1 cellular context compared by ENCODE assay signal in the genomic region with DNA sequence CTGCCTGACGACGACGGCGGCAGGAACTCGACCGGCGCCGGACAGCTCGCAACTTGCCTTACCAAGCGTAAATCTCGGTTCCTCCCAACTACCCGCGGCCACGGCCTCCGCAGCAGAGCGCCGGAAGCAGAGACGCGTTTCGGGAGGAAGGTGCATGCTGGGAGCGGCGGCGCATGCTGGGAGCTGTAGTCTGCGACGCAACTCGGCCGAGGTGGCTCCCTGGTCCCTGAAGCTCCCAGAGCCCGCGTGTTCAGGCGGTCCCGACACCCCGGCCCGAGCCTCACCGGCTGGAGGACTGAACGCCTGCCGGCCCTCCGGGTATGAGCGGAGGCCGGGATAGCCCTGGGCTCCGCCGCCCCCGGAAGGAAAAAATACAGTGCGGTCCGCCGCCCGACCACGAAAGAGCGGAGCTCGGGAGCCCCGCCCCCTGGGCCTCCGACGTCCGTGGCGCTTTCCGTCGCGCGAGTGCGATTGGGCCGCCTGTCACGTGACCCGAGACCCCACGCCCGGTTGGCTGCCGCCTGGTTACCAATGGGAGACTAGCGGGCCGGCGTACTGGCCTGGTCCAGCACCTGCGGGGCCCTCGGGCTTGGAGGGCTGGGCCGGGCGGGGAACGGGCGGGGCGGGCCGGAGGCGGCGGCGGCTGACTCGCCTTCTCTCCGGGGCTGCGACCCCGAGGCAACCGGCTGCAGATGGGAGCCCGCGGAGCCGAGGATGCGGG.
TF ChIP-seq lines count a peak whose summit lies in the region.

A gene with protein sequence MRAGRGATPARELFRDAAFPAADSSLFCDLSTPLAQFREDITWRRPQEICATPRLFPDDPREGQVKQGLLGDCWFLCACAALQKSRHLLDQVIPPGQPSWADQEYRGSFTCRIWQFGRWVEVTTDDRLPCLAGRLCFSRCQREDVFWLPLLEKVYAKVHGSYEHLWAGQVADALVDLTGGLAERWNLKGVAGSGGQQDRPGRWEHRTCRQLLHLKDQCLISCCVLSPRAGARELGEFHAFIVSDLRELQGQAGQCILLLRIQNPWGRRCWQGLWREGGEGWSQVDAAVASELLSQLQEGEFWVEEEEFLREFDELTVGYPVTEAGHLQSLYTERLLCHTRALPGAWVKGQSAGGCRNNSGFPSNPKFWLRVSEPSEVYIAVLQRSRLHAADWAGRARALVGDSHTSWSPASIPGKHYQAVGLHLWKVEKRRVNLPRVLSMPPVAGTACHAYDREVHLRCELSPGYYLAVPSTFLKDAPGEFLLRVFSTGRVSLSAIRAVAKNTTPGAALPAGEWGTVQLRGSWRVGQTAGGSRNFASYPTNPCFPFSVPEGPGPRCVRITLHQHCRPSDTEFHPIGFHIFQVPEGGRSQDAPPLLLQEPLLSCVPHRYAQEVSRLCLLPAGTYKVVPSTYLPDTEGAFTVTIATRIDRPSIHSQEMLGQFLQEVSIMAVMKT (plus strand): TSS at position 537 of the 721 bp plus-strand sequence. CDS start 178 bp downstream, at position 715.

TF ChIP-seq in HepG2, 621 proteins besides CTCF, POLR2A, EP300 and RAD21 (continued from another document and continues in another):
- TF ChIP-seq, protein P1, sequence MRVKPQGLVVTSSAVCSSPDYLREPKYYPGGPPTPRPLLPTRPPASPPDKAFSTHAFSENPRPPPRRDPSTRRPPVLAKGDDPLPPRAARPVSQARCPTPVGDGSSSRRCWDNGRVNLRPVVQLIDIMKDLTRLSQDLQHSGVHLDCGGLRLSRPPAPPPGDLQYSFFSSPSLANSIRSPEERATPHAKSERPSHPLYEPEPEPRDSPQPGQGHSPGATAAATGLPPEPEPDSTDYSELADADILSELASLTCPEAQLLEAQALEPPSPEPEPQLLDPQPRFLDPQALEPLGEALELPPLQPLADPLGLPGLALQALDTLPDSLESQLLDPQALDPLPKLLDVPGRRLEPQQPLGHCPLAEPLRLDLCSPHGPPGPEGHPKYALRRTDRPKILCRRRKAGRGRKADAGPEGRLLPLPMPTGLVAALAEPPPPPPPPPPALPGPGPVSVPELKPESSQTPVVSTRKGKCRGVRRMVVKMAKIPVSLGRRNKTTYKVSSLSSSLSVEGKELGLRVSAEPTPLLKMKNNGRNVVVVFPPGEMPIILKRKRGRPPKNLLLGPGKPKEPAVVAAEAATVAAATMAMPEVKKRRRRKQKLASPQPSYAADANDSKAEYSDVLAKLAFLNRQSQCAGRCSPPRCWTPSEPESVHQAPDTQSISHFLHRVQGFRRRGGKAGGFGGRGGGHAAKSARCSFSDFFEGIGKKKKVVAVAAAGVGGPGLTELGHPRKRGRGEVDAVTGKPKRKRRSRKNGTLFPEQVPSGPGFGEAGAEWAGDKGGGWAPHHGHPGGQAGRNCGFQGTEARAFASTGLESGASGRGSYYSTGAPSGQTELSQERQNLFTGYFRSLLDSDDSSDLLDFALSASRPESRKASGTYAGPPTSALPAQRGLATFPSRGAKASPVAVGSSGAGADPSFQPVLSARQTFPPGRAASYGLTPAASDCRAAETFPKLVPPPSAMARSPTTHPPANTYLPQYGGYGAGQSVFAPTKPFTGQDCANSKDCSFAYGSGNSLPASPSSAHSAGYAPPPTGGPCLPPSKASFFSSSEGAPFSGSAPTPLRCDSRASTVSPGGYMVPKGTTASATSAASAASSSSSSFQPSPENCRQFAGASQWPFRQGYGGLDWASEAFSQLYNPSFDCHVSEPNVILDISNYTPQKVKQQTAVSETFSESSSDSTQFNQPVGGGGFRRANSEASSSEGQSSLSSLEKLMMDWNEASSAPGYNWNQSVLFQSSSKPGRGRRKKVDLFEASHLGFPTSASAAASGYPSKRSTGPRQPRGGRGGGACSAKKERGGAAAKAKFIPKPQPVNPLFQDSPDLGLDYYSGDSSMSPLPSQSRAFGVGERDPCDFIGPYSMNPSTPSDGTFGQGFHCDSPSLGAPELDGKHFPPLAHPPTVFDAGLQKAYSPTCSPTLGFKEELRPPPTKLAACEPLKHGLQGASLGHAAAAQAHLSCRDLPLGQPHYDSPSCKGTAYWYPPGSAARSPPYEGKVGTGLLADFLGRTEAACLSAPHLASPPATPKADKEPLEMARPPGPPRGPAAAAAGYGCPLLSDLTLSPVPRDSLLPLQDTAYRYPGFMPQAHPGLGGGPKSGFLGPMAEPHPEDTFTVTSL (CRISPR knock-in tag; IDR thresholded peaks at IDR 0.05; ENCODE audit: borderline replicate concordance): no peak; the same call in 1 of the 2 replicates
- TF ChIP-seq, protein P2, sequence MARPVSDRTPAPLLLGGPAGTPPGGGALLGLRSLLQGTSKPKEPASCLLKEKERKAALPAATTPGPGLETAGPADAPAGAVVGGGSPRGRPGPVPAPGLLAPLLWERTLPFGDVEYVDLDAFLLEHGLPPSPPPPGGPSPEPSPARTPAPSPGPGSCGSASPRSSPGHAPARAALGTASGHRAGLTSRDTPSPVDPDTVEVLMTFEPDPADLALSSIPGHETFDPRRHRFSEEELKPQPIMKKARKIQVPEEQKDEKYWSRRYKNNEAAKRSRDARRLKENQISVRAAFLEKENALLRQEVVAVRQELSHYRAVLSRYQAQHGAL (CRISPR knock-in tag; IDR thresholded peaks at IDR 0.05; ENCODE audit: not compliant biosample characterization): no peak
- TF ChIP-seq, protein P3, sequence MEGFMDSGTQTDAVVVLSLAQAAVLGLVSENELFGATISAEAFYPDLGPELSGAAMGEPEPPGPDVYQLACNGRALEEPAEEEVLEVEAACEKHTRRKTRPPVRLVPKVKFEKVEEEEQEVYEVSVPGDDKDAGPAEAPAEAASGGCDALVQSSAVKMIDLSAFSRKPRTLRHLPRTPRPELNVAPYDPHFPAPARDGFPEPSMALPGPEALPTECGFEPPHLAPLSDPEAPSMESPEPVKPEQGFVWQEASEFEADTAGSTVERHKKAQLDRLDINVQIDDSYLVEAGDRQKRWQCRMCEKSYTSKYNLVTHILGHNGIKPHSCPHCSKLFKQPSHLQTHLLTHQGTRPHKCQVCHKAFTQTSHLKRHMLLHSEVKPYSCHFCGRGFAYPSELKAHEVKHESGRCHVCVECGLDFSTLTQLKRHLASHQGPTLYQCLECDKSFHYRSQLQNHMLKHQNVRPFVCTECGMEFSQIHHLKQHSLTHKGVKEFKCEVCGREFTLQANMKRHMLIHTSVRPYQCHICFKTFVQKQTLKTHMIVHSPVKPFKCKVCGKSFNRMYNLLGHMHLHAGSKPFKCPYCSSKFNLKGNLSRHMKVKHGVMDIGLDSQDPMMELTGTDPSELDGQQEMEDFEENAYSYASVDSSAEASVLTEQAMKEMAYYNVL (CRISPR knock-in tag; IDR thresholded peaks at IDR 0.05; ENCODE audit: borderline replicate concordance): peak; percentile 68
- TF ChIP-seq ATM (IDR thresholded peaks at IDR 0.05; ENCODE audit: borderline replicate concordance): no peak
- TF ChIP-seq FIP1L1 (IDR thresholded peaks at IDR 0.05; ENCODE audit: borderline replicate concordance, insufficient read depth, low read depth, low read length): no peak
- peak; percentile 78; the same call in 1 of the 2 replicates for TF ChIP-seq ZNF879 (CRISPR knock-in tag; IDR thresholded peaks at IDR 0.05)
- 0 out of 2 replicates have a peak, but pooled peaks have one; percentile 82 for TF ChIP-seq ZNF572 (CRISPR knock-in tag; IDR thresholded peaks at IDR 0.05)
- TF ChIP-seq, protein P4, sequence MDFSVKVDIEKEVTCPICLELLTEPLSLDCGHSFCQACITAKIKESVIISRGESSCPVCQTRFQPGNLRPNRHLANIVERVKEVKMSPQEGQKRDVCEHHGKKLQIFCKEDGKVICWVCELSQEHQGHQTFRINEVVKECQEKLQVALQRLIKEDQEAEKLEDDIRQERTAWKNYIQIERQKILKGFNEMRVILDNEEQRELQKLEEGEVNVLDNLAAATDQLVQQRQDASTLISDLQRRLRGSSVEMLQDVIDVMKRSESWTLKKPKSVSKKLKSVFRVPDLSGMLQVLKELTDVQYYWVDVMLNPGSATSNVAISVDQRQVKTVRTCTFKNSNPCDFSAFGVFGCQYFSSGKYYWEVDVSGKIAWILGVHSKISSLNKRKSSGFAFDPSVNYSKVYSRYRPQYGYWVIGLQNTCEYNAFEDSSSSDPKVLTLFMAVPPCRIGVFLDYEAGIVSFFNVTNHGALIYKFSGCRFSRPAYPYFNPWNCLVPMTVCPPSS (IDR thresholded peaks at IDR 0.05): no peak
- peak; percentile 85; the same call in 1 of the 2 replicates for TF ChIP-seq ZBTB20 (CRISPR knock-in tag; IDR thresholded peaks at IDR 0.05; ENCODE audit: borderline replicate concordance, low read depth)
- TF ChIP-seq GATAD1 (CRISPR knock-in tag; IDR thresholded peaks at IDR 0.05): peak; percentile 99
- TF ChIP-seq NR3C1 (CRISPR knock-in tag; IDR thresholded peaks at IDR 0.05): no peak
- peak; percentile 67; the same call in 1 of the 2 replicates for TF ChIP-seq SIN3A (IDR thresholded peaks at IDR 0.05; ENCODE audit: borderline replicate concordance, low read depth, low read length)
- TF ChIP-seq, protein P5, sequence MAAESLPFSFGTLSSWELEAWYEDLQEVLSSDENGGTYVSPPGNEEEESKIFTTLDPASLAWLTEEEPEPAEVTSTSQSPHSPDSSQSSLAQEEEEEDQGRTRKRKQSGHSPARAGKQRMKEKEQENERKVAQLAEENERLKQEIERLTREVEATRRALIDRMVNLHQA (CRISPR knock-in tag; IDR thresholded peaks at IDR 0.05): no peak
- peak; percentile 89 for TF ChIP-seq YEATS4 (CRISPR knock-in tag; IDR thresholded peaks at IDR 0.05; ENCODE audit: borderline replicate concordance)
- TF ChIP-seq, protein P6, sequence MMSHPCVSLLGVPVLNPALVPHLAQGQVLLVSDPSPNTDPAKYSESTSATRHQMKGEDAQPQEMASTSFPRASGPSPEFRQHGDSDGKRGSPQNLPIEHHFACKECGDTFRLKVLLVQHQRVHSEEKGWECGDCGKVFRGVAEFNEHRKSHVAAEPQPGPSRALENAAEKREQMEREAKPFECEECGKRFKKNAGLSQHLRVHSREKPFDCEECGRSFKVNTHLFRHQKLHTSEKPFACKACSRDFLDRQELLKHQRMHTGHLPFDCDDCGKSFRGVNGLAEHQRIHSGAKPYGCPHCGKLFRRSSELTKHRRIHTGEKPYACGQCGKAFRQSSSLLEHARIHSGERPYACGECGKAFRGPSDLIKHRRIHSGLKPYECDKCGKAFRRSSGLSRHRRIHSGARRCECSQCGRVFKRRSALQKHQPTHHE (CRISPR knock-in tag; IDR thresholded peaks at IDR 0.05; ENCODE audit: borderline replicate concordance): peak; percentile 76
- no peak for TF ChIP-seq ARHGAP35 (CRISPR knock-in tag; IDR thresholded peaks at IDR 0.05; ENCODE audit: borderline replicate concordance)
- no peak for TF ChIP-seq HNF4G (IDR thresholded peaks at IDR 0.05; ENCODE audit: borderline replicate concordance, low read depth, low read length)
- no peak for TF ChIP-seq HNF4G (CRISPR knock-in tag; IDR thresholded peaks at IDR 0.05; ENCODE audit: borderline replicate concordance, low read depth)
- no peak; the same call in 1 of the 2 replicates for TF ChIP-seq IRX3 (CRISPR knock-in tag; IDR thresholded peaks at IDR 0.05; ENCODE audit: borderline replicate concordance, low read depth)
- TF ChIP-seq ZNF589 (CRISPR knock-in tag; conservative IDR thresholded peaks at IDR 0.05): peak; percentile 96
- 0 out of 2 replicates have a peak, but pooled peaks have one; percentile 42 for TF ChIP-seq RFX5 (IDR thresholded peaks at IDR 0.05; ENCODE audit: low read depth, low read length)
- TF ChIP-seq SRSF1 (optimal IDR thresholded peaks at IDR 0.05; ENCODE audit: low read depth, low read length): no peak
- peak; percentile 95 for TF ChIP-seq ZZZ3 (CRISPR knock-in tag; IDR thresholded peaks at IDR 0.05; ENCODE audit: borderline replicate concordance)
- no peak for TF ChIP-seq SMAD3 (CRISPR knock-in tag; IDR thresholded peaks at IDR 0.05)
- TF ChIP-seq, protein P7, sequence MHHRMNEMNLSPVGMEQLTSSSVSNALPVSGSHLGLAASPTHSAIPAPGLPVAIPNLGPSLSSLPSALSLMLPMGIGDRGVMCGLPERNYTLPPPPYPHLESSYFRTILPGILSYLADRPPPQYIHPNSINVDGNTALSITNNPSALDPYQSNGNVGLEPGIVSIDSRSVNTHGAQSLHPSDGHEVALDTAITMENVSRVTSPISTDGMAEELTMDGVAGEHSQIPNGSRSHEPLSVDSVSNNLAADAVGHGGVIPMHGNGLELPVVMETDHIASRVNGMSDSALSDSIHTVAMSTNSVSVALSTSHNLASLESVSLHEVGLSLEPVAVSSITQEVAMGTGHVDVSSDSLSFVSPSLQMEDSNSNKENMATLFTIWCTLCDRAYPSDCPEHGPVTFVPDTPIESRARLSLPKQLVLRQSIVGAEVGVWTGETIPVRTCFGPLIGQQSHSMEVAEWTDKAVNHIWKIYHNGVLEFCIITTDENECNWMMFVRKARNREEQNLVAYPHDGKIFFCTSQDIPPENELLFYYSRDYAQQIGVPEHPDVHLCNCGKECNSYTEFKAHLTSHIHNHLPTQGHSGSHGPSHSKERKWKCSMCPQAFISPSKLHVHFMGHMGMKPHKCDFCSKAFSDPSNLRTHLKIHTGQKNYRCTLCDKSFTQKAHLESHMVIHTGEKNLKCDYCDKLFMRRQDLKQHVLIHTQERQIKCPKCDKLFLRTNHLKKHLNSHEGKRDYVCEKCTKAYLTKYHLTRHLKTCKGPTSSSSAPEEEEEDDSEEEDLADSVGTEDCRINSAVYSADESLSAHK (CRISPR knock-in tag; IDR thresholded peaks at IDR 0.05; ENCODE audit: borderline replicate concordance): no peak
- peak; percentile 52; the same call in 1 of the 2 replicates for TF ChIP-seq NR2F2 (IDR thresholded peaks at IDR 0.05; ENCODE audit: borderline replicate concordance, low read depth)
- TF ChIP-seq KDM1A (CRISPR knock-in tag; IDR thresholded peaks at IDR 0.05): no peak
- peak; percentile 68 for TF ChIP-seq SP2 (CRISPR knock-in tag; IDR thresholded peaks at IDR 0.05)
- TF ChIP-seq HNRNPLL (IDR thresholded peaks at IDR 0.05; ENCODE audit: low read depth, low read length, poor library complexity, severe bottlenecking): peak; percentile 90
- TF ChIP-seq, protein P8, sequence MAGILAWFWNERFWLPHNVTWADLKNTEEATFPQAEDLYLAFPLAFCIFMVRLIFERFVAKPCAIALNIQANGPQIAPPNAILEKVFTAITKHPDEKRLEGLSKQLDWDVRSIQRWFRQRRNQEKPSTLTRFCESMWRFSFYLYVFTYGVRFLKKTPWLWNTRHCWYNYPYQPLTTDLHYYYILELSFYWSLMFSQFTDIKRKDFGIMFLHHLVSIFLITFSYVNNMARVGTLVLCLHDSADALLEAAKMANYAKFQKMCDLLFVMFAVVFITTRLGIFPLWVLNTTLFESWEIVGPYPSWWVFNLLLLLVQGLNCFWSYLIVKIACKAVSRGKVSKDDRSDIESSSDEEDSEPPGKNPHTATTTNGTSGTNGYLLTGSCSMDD (CRISPR knock-in tag; IDR thresholded peaks at IDR 0.05): no peak
- peak; percentile 86; the same call in 1 of the 2 replicates for TF ChIP-seq ZNF567 (CRISPR knock-in tag; IDR thresholded peaks at IDR 0.05; ENCODE audit: borderline replicate concordance)
- TF ChIP-seq, protein P9, sequence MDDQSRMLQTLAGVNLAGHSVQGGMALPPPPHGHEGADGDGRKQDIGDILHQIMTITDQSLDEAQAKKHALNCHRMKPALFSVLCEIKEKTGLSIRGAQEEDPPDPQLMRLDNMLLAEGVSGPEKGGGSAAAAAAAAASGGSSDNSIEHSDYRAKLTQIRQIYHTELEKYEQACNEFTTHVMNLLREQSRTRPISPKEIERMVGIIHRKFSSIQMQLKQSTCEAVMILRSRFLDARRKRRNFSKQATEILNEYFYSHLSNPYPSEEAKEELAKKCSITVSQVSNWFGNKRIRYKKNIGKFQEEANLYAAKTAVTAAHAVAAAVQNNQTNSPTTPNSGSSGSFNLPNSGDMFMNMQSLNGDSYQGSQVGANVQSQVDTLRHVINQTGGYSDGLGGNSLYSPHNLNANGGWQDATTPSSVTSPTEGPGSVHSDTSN (CRISPR knock-in tag; IDR thresholded peaks at IDR 0.05; ENCODE audit: borderline replicate concordance): 0 out of 2 replicates have a peak, but pooled peaks have one; percentile 23
- TF ChIP-seq ZNF24 (IDR thresholded peaks at IDR 0.05): no peak
- TF ChIP-seq, protein P10, sequence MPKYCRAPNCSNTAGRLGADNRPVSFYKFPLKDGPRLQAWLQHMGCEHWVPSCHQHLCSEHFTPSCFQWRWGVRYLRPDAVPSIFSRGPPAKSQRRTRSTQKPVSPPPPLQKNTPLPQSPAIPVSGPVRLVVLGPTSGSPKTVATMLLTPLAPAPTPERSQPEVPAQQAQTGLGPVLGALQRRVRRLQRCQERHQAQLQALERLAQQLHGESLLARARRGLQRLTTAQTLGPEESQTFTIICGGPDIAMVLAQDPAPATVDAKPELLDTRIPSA (CRISPR knock-in tag; IDR thresholded peaks at IDR 0.05; ENCODE audit: borderline replicate concordance): no peak
